Comparison of ENCODE assay signal across 10 cellular contexts in the genomic region with DNA sequence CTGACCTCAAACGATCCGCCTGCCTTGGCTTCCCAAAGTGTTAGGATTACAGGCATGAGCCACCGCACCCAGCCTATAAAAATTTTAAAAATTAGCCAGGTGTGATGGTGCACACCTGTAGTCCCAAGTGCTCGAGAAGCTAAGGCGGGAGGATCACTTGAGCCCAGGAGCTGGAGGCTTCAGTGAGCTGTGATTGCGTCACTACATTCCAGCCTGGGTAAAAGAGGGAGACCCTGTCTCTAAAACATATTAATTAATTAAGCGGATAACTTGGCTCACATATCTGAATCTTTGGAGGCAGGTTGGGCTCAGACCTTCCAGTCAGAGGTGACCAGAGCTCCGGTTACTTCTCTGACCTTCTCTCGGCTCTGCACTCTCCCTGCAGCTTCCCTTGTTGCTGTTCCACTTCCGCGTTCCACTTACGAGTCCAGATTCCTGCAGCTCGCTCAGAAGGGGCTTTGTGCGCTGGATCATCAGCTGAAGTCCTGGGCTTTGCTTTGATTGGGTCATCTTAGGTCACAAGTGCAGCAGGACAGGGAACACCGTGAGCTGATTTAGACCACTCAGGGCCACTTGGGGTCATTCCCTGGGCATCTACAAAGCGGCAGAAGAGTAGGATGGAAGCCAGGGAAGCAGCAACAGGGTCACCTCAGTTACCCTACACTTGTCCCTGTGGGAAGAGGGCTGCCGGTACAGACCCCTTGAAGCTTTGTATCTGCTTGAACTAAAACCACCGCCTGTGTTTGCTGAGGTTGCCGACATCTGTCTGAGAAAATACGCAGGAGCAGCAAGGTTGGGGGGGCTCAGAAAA. TPM values are rescaled to one million over a fixed set of nuclear protein-coding genes. Genes with fewer than 3 reads are reported as not detected.
DNase-seq lines count a peak whose midpoint lies in the region; ATAC-seq and TF ChIP-seq lines count a peak whose summit lies in the region.
"Had no signal": no experiment of that assay in that cellular context is flagged by ENCODE, and none has a peak within 500 bp of the region (broad histone marks: within the 10 kb centered on the region; RNA-seq: fewer than 3 reads in every experiment).

No MANE protein-coding gene starts in this region.

- ATAC-seq in stimulated activated naive CD8-positive, alpha-beta T cell treated with anti-CD3 and anti-CD28 coated beads, Interleukin-15, amount 100 ng/mL, for 72 hours, result no peak
- no peak for ATAC-seq in HG02981 (IDR thresholded peaks at IDR 0.05; ENCODE audit: unreplicated experiment)

- peak overlapping the region; percentile 75 for H3K4me3 Mint-ChIP-seq in T-helper 2 cell treated with Interferon-gamma antibody and Interleukin-4, amounts not matched to agents 5 μg/mL and 100 μg/mL, for 36 hours
- H3K4me3 Mint-ChIP-seq in activated T-helper 1 cell treated with anti-CD3 and anti-CD28 coated beads, Interleukin-12 subunit alpha, Interleukin-12 subunit beta, Interleukin-2, Interleukin-4 antibody, amounts not matched to agents 30 ng/mL and 10 ng/mL and 1 ng/mL, durations not matched to agents 14 hours and 24 hours and 36 hours, result peak overlapping the region; percentile 78
- peak overlapping the region; percentile 80 to 90 for H3K4me3 Mint-ChIP-seq in stimulated activated naive CD8-positive, alpha-beta T cell treated with anti-CD3 and anti-CD28 coated beads, Interleukin-15, amount 100 ng/mL, for 72 hours

- intact Hi-C loops in activated T-helper 1 cell treated with anti-CD3 and anti-CD28 coated beads, Interleukin-12 subunit alpha, Interleukin-12 subunit beta, Interleukin-2, Interleukin-4 antibody, amounts not matched to agents 30 ng/mL and 10 ng/mL and 1 ng/mL, durations not matched to agents 14 hours and 24 hours and 36 hours (cut with micrococcal nuclease), result loop anchor here (5.0 kb wide), 1 partner anchor 230 kb away; the partner anchor contains the start of gene SMURF1
- intact Hi-C loops in dorsolateral prefrontal cortex (cut with DNase I), result no loop called here

- H3K27ac ChIP-seq in dorsolateral prefrontal cortex, result peak overlapping the region in 10 of 59 donors; percentile 11 to 67 (median 24)

- H3K27me3 Mint-ChIP-seq in T-helper 2 cell treated with Interferon-gamma antibody and Interleukin-4, amounts not matched to agents 5 μg/mL and 100 μg/mL, for 36 hours (ENCODE audit: low read depth), result no peaks in the 10 kb centered on the region
- H3K27me3 Mint-ChIP-seq in activated T-helper 1 cell treated with anti-CD3 and anti-CD28 coated beads, Interleukin-12 subunit alpha, Interleukin-12 subunit beta, Interleukin-2, Interleukin-4 antibody, amounts not matched to agents 30 ng/mL and 10 ng/mL and 1 ng/mL, durations not matched to agents 14 hours and 24 hours and 36 hours (ENCODE audit: insufficient read depth), result no peaks in the 10 kb centered on the region
- no peaks in the 10 kb centered on the region for H3K27me3 Mint-ChIP-seq in stimulated activated naive CD8-positive, alpha-beta T cell treated with anti-CD3 and anti-CD28 coated beads, Interleukin-15, amount 100 ng/mL, for 72 hours

- H3K36me3 Mint-ChIP-seq in T-helper 2 cell treated with Interferon-gamma antibody and Interleukin-4, amounts not matched to agents 5 μg/mL and 100 μg/mL, for 36 hours (ENCODE audit: low read depth), result peaks cover 10% of the 10 kb centered on the region
- peaks cover 9% of the 10 kb centered on the region for H3K36me3 Mint-ChIP-seq in activated T-helper 1 cell treated with anti-CD3 and anti-CD28 coated beads, Interleukin-12 subunit alpha, Interleukin-12 subunit beta, Interleukin-2, Interleukin-4 antibody, amounts not matched to agents 30 ng/mL and 10 ng/mL and 1 ng/mL, durations not matched to agents 14 hours and 24 hours and 36 hours (ENCODE audit: low read depth)

- H3K9me3 Mint-ChIP-seq in T-helper 2 cell treated with Interferon-gamma antibody and Interleukin-4, amounts not matched to agents 5 μg/mL and 100 μg/mL, for 36 hours, result no peaks in the 10 kb centered on the region
- H3K9me3 Mint-ChIP-seq in activated T-helper 1 cell treated with anti-CD3 and anti-CD28 coated beads, Interleukin-12 subunit alpha, Interleukin-12 subunit beta, Interleukin-2, Interleukin-4 antibody, amounts not matched to agents 30 ng/mL and 10 ng/mL and 1 ng/mL, durations not matched to agents 14 hours and 24 hours and 36 hours, result no peaks in the 10 kb centered on the region
- no peaks in the 10 kb centered on the region for H3K9me3 Mint-ChIP-seq in stimulated activated naive CD8-positive, alpha-beta T cell treated with anti-CD3 and anti-CD28 coated beads, Interleukin-15, amount 100 ng/mL, for 72 hours

- peaks cover 13% of the 10 kb centered on the region for H3K4me1 Mint-ChIP-seq in T-helper 2 cell treated with Interferon-gamma antibody and Interleukin-4, amounts not matched to agents 5 μg/mL and 100 μg/mL, for 36 hours (ENCODE audit: low read depth)
- peaks cover 14% of the 10 kb centered on the region for H3K4me1 Mint-ChIP-seq in activated T-helper 1 cell treated with anti-CD3 and anti-CD28 coated beads, Interleukin-12 subunit alpha, Interleukin-12 subunit beta, Interleukin-2, Interleukin-4 antibody, amounts not matched to agents 30 ng/mL and 10 ng/mL and 1 ng/mL, durations not matched to agents 14 hours and 24 hours and 36 hours (ENCODE audit: low read depth)
- peaks cover 51% of the 10 kb centered on the region for H3K4me1 Mint-ChIP-seq in stimulated activated naive CD8-positive, alpha-beta T cell treated with anti-CD3 and anti-CD28 coated beads, Interleukin-15, amount 100 ng/mL, for 72 hours

- peak overlapping the region; percentile 58 for H3K27ac Mint-ChIP-seq in T-helper 2 cell treated with Interferon-gamma antibody and Interleukin-4, amounts not matched to agents 5 μg/mL and 100 μg/mL, for 36 hours
- H3K27ac Mint-ChIP-seq in activated T-helper 1 cell treated with anti-CD3 and anti-CD28 coated beads, Interleukin-12 subunit alpha, Interleukin-12 subunit beta, Interleukin-2, Interleukin-4 antibody, amounts not matched to agents 30 ng/mL and 10 ng/mL and 1 ng/mL, durations not matched to agents 14 hours and 24 hours and 36 hours, result peak overlapping the region; percentile 71
- H3K27ac Mint-ChIP-seq in stimulated activated naive CD8-positive, alpha-beta T cell treated with anti-CD3 and anti-CD28 coated beads, Interleukin-15, amount 100 ng/mL, for 72 hours, result peak overlapping the region in 1 of 2 donors; percentile 8

- TF ChIP-seq CTCF in dorsolateral prefrontal cortex (IDR thresholded peaks at IDR 0.05 in 54 of 56, conservative IDR thresholded peaks at IDR 0.05 in 2 of 56; ENCODE audit: low read depth in 1 of 56, partially characterized antibody in 56 of 56), result no peak

- no peak for DNase-seq in T-helper 2 cell treated with Interferon-gamma antibody and Interleukin-4, amounts not matched to agents 5 μg/mL and 100 μg/mL, for 36 hours (ENCODE audit: low spot score)
- no peak for DNase-seq in T-helper 2 cell
- DNase-seq in activated T-helper 1 cell treated with anti-CD3 and anti-CD28 coated beads, Interleukin-12 subunit alpha, Interleukin-12 subunit beta, Interleukin-2, Interleukin-4 antibody, amounts not matched to agents 30 ng/mL and 10 ng/mL and 1 ng/mL, durations not matched to agents 14 hours and 24 hours and 36 hours (ENCODE audit: low spot score), result no peak
- peak; percentile 79 for DNase-seq in iris pigment epithelial cell (ENCODE audit: low read depth)
- DNase-seq in stimulated activated naive CD8-positive, alpha-beta T cell treated with anti-CD3 and anti-CD28 coated beads, Interleukin-15, amount 100 ng/mL, for 72 hours, result no peak
- DNase-seq in stimulated activated CD4-positive, alpha-beta T cell treated with anti-CD3 and anti-CD28 coated beads, Interleukin-12 subunit alpha, Interleukin-12 subunit beta, amount 100 ng/mL, for 4 hours, result no peak
- no peak for DNase-seq in dorsolateral prefrontal cortex
- DNase-seq: NCI-H446 treated with DMSO at 0.1 percent for 48 hours, right lobe of liver had no signal

- peak overlapping the region in 3 of 59 donors; percentile 4 to 30 (median 7) for H3K4me3 ChIP-seq in dorsolateral prefrontal cortex
- H3K4me3 ChIP-seq: right lobe of liver had no signal

- no peaks in the 10 kb centered on the region for H3K27me3 ChIP-seq in dorsolateral prefrontal cortex
- H3K27me3 ChIP-seq: right lobe of liver had no signal

RNA-seq across cellular contexts. Expression of gene ARPC1B, which starts 2.0 kb away (rescaled TPM):
- total RNA-seq in activated T-helper 1 cell treated with anti-CD3 and anti-CD28 coated beads, Interleukin-12 subunit alpha, Interleukin-12 subunit beta, Interleukin-2, Interleukin-4 antibody, amounts not matched to agents 30 ng/mL and 10 ng/mL and 1 ng/mL, durations not matched to agents 14 hours and 24 hours and 36 hours, result 254 and 256 TPM in 2 replicates
- 10 to 100 TPM in 115 of 120 experiments, 1 to 10 TPM in 5; 5.2 to 52.6 (median 17.8) TPM for total RNA-seq in dorsolateral prefrontal cortex

RNA-seq across cellular contexts. Expression of gene PDAP1, which starts 35.9 kb away (rescaled TPM):
- 160 and 162 TPM in 2 replicates for total RNA-seq in activated T-helper 1 cell treated with anti-CD3 and anti-CD28 coated beads, Interleukin-12 subunit alpha, Interleukin-12 subunit beta, Interleukin-2, Interleukin-4 antibody, amounts not matched to agents 30 ng/mL and 10 ng/mL and 1 ng/mL, durations not matched to agents 14 hours and 24 hours and 36 hours
- total RNA-seq in dorsolateral prefrontal cortex, result 100 to 1,000 TPM in 4 of 120 experiments, 10 to 100 TPM in 116; 57.9 to 106 (median 75.1) TPM

RNA-seq across cellular contexts. Expression of gene BUD31, which starts 36.3 kb away (rescaled TPM):
- 132 and 145 TPM in 2 replicates for total RNA-seq in activated T-helper 1 cell treated with anti-CD3 and anti-CD28 coated beads, Interleukin-12 subunit alpha, Interleukin-12 subunit beta, Interleukin-2, Interleukin-4 antibody, amounts not matched to agents 30 ng/mL and 10 ng/mL and 1 ng/mL, durations not matched to agents 14 hours and 24 hours and 36 hours
- total RNA-seq in dorsolateral prefrontal cortex, result 10 to 100 TPM; 37.0 to 97.8 (median 64.0) TPM

RNA-seq across cellular contexts. Expression of gene ARPC1A, which starts 46.8 kb away (rescaled TPM):
- total RNA-seq in activated T-helper 1 cell treated with anti-CD3 and anti-CD28 coated beads, Interleukin-12 subunit alpha, Interleukin-12 subunit beta, Interleukin-2, Interleukin-4 antibody, amounts not matched to agents 30 ng/mL and 10 ng/mL and 1 ng/mL, durations not matched to agents 14 hours and 24 hours and 36 hours, result 72.4 and 75.9 TPM in 2 replicates
- total RNA-seq in dorsolateral prefrontal cortex, result 100 to 1,000 TPM in 106 of 120 experiments, 10 to 100 TPM in 14; 84.1 to 180 (median 126) TPM
